In the genomic region with DNA sequence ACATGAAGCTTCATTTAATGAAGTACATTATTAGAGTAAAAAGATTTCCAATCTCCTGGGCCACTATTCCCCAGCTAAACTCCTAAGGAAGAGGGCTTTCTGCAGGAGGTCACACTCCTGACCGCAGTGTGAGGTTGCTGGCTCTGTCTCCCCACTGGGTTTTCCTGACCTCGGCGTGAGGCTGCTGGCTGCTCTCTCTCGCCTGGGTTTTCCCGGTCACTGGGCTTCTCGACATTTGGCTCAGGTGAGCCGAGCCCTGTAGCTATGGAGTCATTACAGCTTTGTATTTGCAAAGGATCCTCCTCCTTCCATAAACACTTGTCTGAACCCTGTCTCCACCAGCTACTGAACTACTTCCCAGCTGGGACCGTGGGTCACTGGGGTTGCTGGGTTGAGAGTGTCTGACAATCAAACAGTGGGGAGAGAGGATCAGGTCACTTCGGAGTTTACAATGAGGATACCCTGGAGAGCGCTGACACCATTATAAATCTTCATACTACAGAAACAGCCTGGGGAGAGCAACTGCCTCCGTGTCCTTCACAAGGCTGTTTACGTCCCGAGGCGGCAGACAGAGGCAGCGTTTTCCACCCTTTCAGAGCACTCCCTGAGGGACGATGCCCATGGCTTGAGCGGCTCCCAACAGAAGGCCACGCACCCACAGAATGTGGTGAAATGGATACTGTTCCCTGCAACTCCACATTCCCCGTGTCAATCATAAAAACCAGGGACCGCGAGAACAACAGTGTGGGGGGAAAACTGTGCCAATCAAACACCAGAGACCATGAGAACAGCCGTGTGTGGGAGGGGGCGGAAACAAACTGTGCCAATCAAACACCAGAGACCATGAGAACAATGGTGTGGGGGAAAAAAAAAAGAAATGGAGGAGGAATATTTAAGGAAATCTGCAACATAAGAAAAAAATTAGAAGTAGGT, we compare ENCODE assay signal across 16 cellular contexts.
A peak's percentile ranks its signal among the peaks of the same experiment; 100 is the strongest.
DNase-seq lines count a peak whose midpoint lies in the region; ATAC-seq, FAIRE-seq and TF ChIP-seq lines count a peak whose summit lies in the region.
"Had no signal": no experiment of that assay in that cellular context is flagged by ENCODE, and none has a peak within 500 bp of the region (broad histone marks: within the 10 kb centered on the region; RNA-seq: fewer than 3 reads in every experiment).

No MANE protein-coding gene starts in this region.

- no peak overlapping the region for H2AFZ ChIP-seq in astrocyte (ENCODE audit: low read depth, low read length)

- H3K36me3 ChIP-seq in cardiac muscle cell (no peaks in the 10 kb centered on the region), astrocyte (ENCODE audit: insufficient read depth, low read length) (peaks cover 23% of the 10 kb centered on the region), mesodermal cell (ENCODE audit: control insufficient read depth, insufficient read depth, low read length) (peaks cover 82% of the 10 kb centered on the region), tibial nerve (peaks cover 0 to 93% (median 0%) of the 10 kb centered on the region in 3 donors)

- H3K4me3 Mint-ChIP-seq in astrocyte (ENCODE audit: unreplicated experiment) = no peak overlapping the region
- no peak overlapping the region for H3K4me3 Mint-ChIP-seq in activated naive CD4-positive, alpha-beta T cell treated with anti-CD3 and anti-CD28 coated beads for 36 hours
- H3K4me3 Mint-ChIP-seq: HFFc6 had no signal

- 88 to 90% methylated on average over 17 of the region's 23 CpGs for WGBS in mesodermal cell (ENCODE audit: insufficient coverage in 2 of 2), 2 experiments
- WGBS in tibial nerve, 2 donors = 56 to 59% methylated on average over 23 of the region's 23 CpGs

- TF ChIP-seq POLR2A in tibial nerve (IDR thresholded peaks at IDR 0.05) = no peak

- H3K27ac ChIP-seq in cardiac muscle cell (peak overlapping the region; percentile 41), astrocyte (ENCODE audit: low read depth, low read length) (no peak overlapping the region), mesodermal cell (ENCODE audit: low read depth, low read length, severe bottlenecking) (peak overlapping the region; percentile 30), tibial nerve (peak overlapping the region; percentile 38 to 80 (median 65))
- H3K27ac ChIP-seq: coronary artery, heart right ventricle, transverse colon had no signal

- intact Hi-C loops in left ventricle myocardium superior (cut with micrococcal nuclease) = no loop called here
- intact Hi-C loops in activated naive CD4-positive, alpha-beta T cell treated with anti-CD3 and anti-CD28 coated beads for 36 hours (cut with micrococcal nuclease) = no loop called here

- H3K79me2 ChIP-seq in astrocyte (ENCODE audit: insufficient read depth, low read length) = no peaks in the 10 kb centered on the region

- H3K9me3 ChIP-seq in cardiac muscle cell (ENCODE audit: low read depth) (no peaks in the 10 kb centered on the region), astrocyte (ENCODE audit: insufficient read depth, low read depth, low read length) (no peaks in the 10 kb centered on the region), mesodermal cell (ENCODE audit: control insufficient read depth, low read length) (no peaks in the 10 kb centered on the region), tibial nerve (no peaks in the 10 kb centered on the region)
- H3K9me3 ChIP-seq: heart right ventricle, transverse colon had no signal

- H3K27ac Mint-ChIP-seq in astrocyte (ENCODE audit: unreplicated experiment) = peak overlapping the region; percentile 62
- H3K27ac Mint-ChIP-seq in activated naive CD4-positive, alpha-beta T cell treated with anti-CD3 and anti-CD28 coated beads for 36 hours = no peak overlapping the region
- H3K27ac Mint-ChIP-seq: HFFc6 had no signal

- H3K4me3 ChIP-seq in cardiac muscle cell = no peak overlapping the region
- no peak overlapping the region for H3K4me3 ChIP-seq in astrocyte (ENCODE audit: insufficient read depth, low read depth, low read length)
- no peak overlapping the region for H3K4me3 ChIP-seq in mesodermal cell (ENCODE audit: extremely low read depth, insufficient read depth, low read length, poor library complexity, severe bottlenecking)
- no peak overlapping the region for H3K4me3 ChIP-seq in tibial nerve
- H3K4me3 ChIP-seq: coronary artery, heart right ventricle, transverse colon had no signal

- no peaks in the 10 kb centered on the region for H3K9me3 Mint-ChIP-seq in astrocyte (ENCODE audit: unreplicated experiment)
- no peaks in the 10 kb centered on the region for H3K9me3 Mint-ChIP-seq in activated naive CD4-positive, alpha-beta T cell treated with anti-CD3 and anti-CD28 coated beads for 36 hours
- H3K9me3 Mint-ChIP-seq: HFFc6 had no signal

- peaks cover 4% of the 10 kb centered on the region for H3K4me1 Mint-ChIP-seq in astrocyte (ENCODE audit: low read depth, unreplicated experiment)
- H3K4me1 Mint-ChIP-seq in activated naive CD4-positive, alpha-beta T cell treated with anti-CD3 and anti-CD28 coated beads for 36 hours (ENCODE audit: low read depth) = no peaks in the 10 kb centered on the region

- ATAC-seq in left ventricle myocardium superior = no peak
- ATAC-seq: heart right ventricle had no signal

- CTCF ChIA-PET in activated naive CD4-positive, alpha-beta T cell treated with anti-CD3 and anti-CD28 coated beads for 36 hours (lab: Charles Lee) = interaction anchor here (0.6 kb wide), 1 partner anchor 260 kb away, joined by 5 read pairs; no protein-coding TSS in a partner anchor

- FAIRE-seq in astrocyte (lab: Jason Lieb, UNC) = no peak
- FAIRE-seq: G401.6 had no signal

- H3K27me3 Mint-ChIP-seq in astrocyte (ENCODE audit: low read depth, unreplicated experiment) = no peaks in the 10 kb centered on the region
- H3K27me3 Mint-ChIP-seq in activated naive CD4-positive, alpha-beta T cell treated with anti-CD3 and anti-CD28 coated beads for 36 hours (ENCODE audit: low read depth) = no peaks in the 10 kb centered on the region

- peak in 1 of 2 donors; percentile 48 for TF ChIP-seq EP300 in tibial nerve (IDR thresholded peaks at IDR 0.05)

- H3K4me1 ChIP-seq in cardiac muscle cell (ENCODE audit: low read depth) (peaks cover 5% of the 10 kb centered on the region), astrocyte (ENCODE audit: insufficient read depth, low read length) (no peaks in the 10 kb centered on the region), mesodermal cell (ENCODE audit: control insufficient read depth, insufficient read depth, low read length, poor library complexity, severe bottlenecking) (no peaks in the 10 kb centered on the region), tibial nerve (peaks cover 0 to 4% (median 2%) of the 10 kb centered on the region in 4 donors)
- H3K4me1 ChIP-seq: heart right ventricle, transverse colon had no signal

- H3K4me2 ChIP-seq in astrocyte (ENCODE audit: low read length) = no peak overlapping the region

- DNase-seq in cardiac muscle cell (ENCODE audit: low read depth in 1 of 2, low spot score in 1 of 2) = peak; percentile 2 to 49
- DNase-seq in left ventricle myocardium superior = no peak
- no peak for DNase-seq in astrocyte (ENCODE audit: low read depth)
- no peak for DNase-seq in tibial nerve (ENCODE audit: low spot score in 2 of 2)
- DNase-seq in DMS 273 treated with DMSO at 0.1 percent for 48 hours (lab: John Stamatoyannopoulos, UW) = no peak
- DNase-seq in activated naive CD4-positive, alpha-beta T cell treated with anti-CD3 and anti-CD28 coated beads for 36 hours = no peak
- no peak for DNase-seq in OCI-M2 (lab: John Stamatoyannopoulos, UW; ENCODE audit: unreplicated experiment)
- DNase-seq: ACHN; activated T-cell treated with anti-CD3 and anti-CD28 coated beads, Interleukin-2, amount 50 U/mL, for 48 hours; erythroblast; heart right ventricle; HFFc6; transverse colon had no signal

- H3K36me3 Mint-ChIP-seq in astrocyte (ENCODE audit: low read depth, unreplicated experiment) = peaks cover 31% of the 10 kb centered on the region
- H3K36me3 Mint-ChIP-seq in activated naive CD4-positive, alpha-beta T cell treated with anti-CD3 and anti-CD28 coated beads for 36 hours (ENCODE audit: low read depth) = no peaks in the 10 kb centered on the region

- peaks cover 7% of the 10 kb centered on the region for H4K20me1 ChIP-seq in astrocyte (ENCODE audit: insufficient read depth, low read length)

- no peak for TF ChIP-seq CTCF in cardiac muscle cell (IDR thresholded peaks at IDR 0.05; ENCODE audit: low read depth, low read length)
- TF ChIP-seq CTCF in astrocyte (IDR thresholded peaks at IDR 0.05; ENCODE audit: insufficient read depth, low read depth, low read length) = no peak
- TF ChIP-seq CTCF in tibial nerve (IDR thresholded peaks at IDR 0.05) = no peak

- no peak overlapping the region for H3K9ac ChIP-seq in astrocyte (ENCODE audit: low read length)

- H3K27me3 ChIP-seq in cardiac muscle cell = no peaks in the 10 kb centered on the region
- H3K27me3 ChIP-seq in astrocyte (ENCODE audit: insufficient read depth, low read length) = no peaks in the 10 kb centered on the region
- H3K27me3 ChIP-seq in tibial nerve = no peaks in the 10 kb centered on the region
- H3K27me3 ChIP-seq: heart right ventricle, transverse colon had no signal

Comparison
In these comparisons a context has a peak if more than half of its experiments do, and no peak if none do; other contexts are left out.
1. DNase-seq: peak in cardiac muscle cell (2 of 2); none in left ventricle myocardium superior (single experiment), astrocyte (single experiment), tibial nerve (0 of 2), DMS 273 treated with DMSO at 0.1 percent for 48 hours (single experiment), activated naive CD4-positive, alpha-beta T cell treated with anti-CD3 and anti-CD28 coated beads for 36 hours (single experiment) and OCI-M2 (single experiment).